ENCODE assay signal across 11 cellular contexts in genomic region chr17:76508472-76508871, GRCh38. TPM values are rescaled to one million over a fixed set of nuclear protein-coding genes. Genes with fewer than 3 reads are reported as not detected.
DNase-seq lines count a peak whose midpoint lies in the region; ATAC-seq and TF ChIP-seq lines count a peak whose summit lies in the region.
"Not testable (repeated sequence)": the region's sequence is repeated elsewhere in the genome, so short reads cannot be mapped to it uniquely, and the experiment has no call there.
"Had no signal": no experiment of that assay in that cellular context is flagged by ENCODE, and none has a peak within 500 bp of the region (broad histone marks: within the 10 kb centered on the region; RNA-seq: fewer than 3 reads in every experiment).

No MANE protein-coding gene starts in this region.

- not testable (repeated sequence) for ATAC-seq in central memory CD8-positive, alpha-beta T cell (replicated peaks; ENCODE audit: extremely low read depth, poor library complexity, severe bottlenecking)

- not testable (repeated sequence) for DNase-seq in central memory CD8-positive, alpha-beta T cell (ENCODE audit: low spot score in 2 of 2)
- DNase-seq in osteoblast (ENCODE audit: insufficient read length, low spot score, missing footprints): peak; percentile 47

- H3K27ac Mint-ChIP-seq in activated naive CD4-positive, alpha-beta T cell treated with anti-CD3 and anti-CD28 coated beads, Interleukin-2, amount 50 U/mL, for 24 hours: peak overlapping the region; percentile 55
- peak overlapping the region; percentile 5 for H3K27ac Mint-ChIP-seq in central memory CD8-positive, alpha-beta T cell (ENCODE audit: low read depth)
- peak overlapping the region in 2 of 3 experiments; percentile 19 to 52 for H3K27ac Mint-ChIP-seq in nephron

- CTCF ChIA-PET in HEK293 (lab: Yijun Ruan, JAX): interaction anchor here (1.4 to 8.4 kb wide), 10 partner anchors 10 to 206 kb away, joined by 5 to 187 read pairs (median 20); partner anchors contain the start of gene AANAT

- H3K27me3 Mint-ChIP-seq in activated naive CD4-positive, alpha-beta T cell treated with anti-CD3 and anti-CD28 coated beads, Interleukin-2, amount 50 U/mL, for 24 hours; central memory CD8-positive, alpha-beta T cell: not testable (repeated sequence)
- peaks cover 19% of the 10 kb centered on the region for H3K27me3 Mint-ChIP-seq in nephron (ENCODE audit: low read depth)

- H2AFZ ChIP-seq in osteoblast (ENCODE audit: low read length): not testable (repeated sequence)

- not testable (repeated sequence) for H3K9me3 ChIP-seq in HEK293 (ENCODE audit: control insufficient read depth, insufficient read depth, low read depth, low read length); osteoblast (ENCODE audit: low read depth, low read length)

- not testable (repeated sequence) for TF ChIP-seq CTCF in HEK293 (tag by site-specific recombination; IDR thresholded peaks at IDR 0.05); nephron (IDR thresholded peaks at IDR 0.05; ENCODE audit: unreplicated experiment in 3 of 3); osteoblast (IDR thresholded peaks at IDR 0.05; ENCODE audit: extremely low read depth, low read depth, low read length)

- peaks cover 17% of the 10 kb centered on the region for H3K4me1 Mint-ChIP-seq in activated naive CD4-positive, alpha-beta T cell treated with anti-CD3 and anti-CD28 coated beads, Interleukin-2, amount 50 U/mL, for 24 hours
- H3K4me1 Mint-ChIP-seq in central memory CD8-positive, alpha-beta T cell: peaks cover 25% of the 10 kb centered on the region
- peaks cover 26% of the 10 kb centered on the region for H3K4me1 Mint-ChIP-seq in nephron

- POLR2A ChIA-PET in HEK293 (lab: Yijun Ruan, JAX): interaction anchor here (0.9 kb wide), 1 partner anchor 265 kb away, joined by 5 read pairs; no protein-coding TSS in a partner anchor

- not testable (repeated sequence) for H3K27me3 ChIP-seq in osteoblast (ENCODE audit: insufficient read depth, low read length)

- H3K36me3 ChIP-seq in HEK293 (ENCODE audit: control insufficient read depth in 2 of 2, insufficient read depth in 1 of 2, low read length in 2 of 2); osteoblast (ENCODE audit: insufficient read depth, low read length): not testable (repeated sequence)

- H3K4me3 Mint-ChIP-seq in activated naive CD4-positive, alpha-beta T cell treated with anti-CD3 and anti-CD28 coated beads, Interleukin-2, amount 50 U/mL, for 24 hours; central memory CD8-positive, alpha-beta T cell: not testable (repeated sequence)
- peak overlapping the region in 1 of 3 experiments; percentile 0 for H3K4me3 Mint-ChIP-seq in nephron

- not testable (repeated sequence) for H3K4me1 ChIP-seq in HEK293 (ENCODE audit: control insufficient read depth, insufficient read depth, low read length); osteoblast (ENCODE audit: insufficient read depth, low read length)

- not testable (repeated sequence) for H3K4me2 ChIP-seq in osteoblast (ENCODE audit: insufficient read depth, low read length)

- not testable (repeated sequence) for H3K79me2 ChIP-seq in osteoblast (ENCODE audit: insufficient read depth, low read length)

- not testable (repeated sequence) for H3K27ac ChIP-seq in HEK293 (ENCODE audit: extremely low read depth, low read depth, low read length); osteoblast (ENCODE audit: low read depth, low read length)

- H4K20me1 ChIP-seq in osteoblast (ENCODE audit: insufficient read depth, low read length): not testable (repeated sequence)

- H3K4me3 ChIP-seq in HEK293 (ENCODE audit: low read depth, low read length); osteoblast (ENCODE audit: insufficient read depth, low read length): not testable (repeated sequence)

- not testable (repeated sequence) for H3K36me3 Mint-ChIP-seq in activated naive CD4-positive, alpha-beta T cell treated with anti-CD3 and anti-CD28 coated beads, Interleukin-2, amount 50 U/mL, for 24 hours; central memory CD8-positive, alpha-beta T cell (ENCODE audit: insufficient read depth); nephron (ENCODE audit: low read depth)

- not testable (repeated sequence) for H3K9me3 Mint-ChIP-seq in activated naive CD4-positive, alpha-beta T cell treated with anti-CD3 and anti-CD28 coated beads, Interleukin-2, amount 50 U/mL, for 24 hours; central memory CD8-positive, alpha-beta T cell; nephron

TF ChIP-seq in HEK293, 187 proteins besides CTCF, POLR2A, EP300 and RAD21:
- peak; percentile 88 for TF ChIP-seq ZNF121 (tag by site-specific recombination; IDR thresholded peaks at IDR 0.05)

RNA-seq across cellular contexts. Expression of gene RHBDF2, which starts 7.2 kb away (rescaled TPM):
- 7.1 and 8.3 TPM in 2 replicates for total RNA-seq in osteoblast

RNA-seq across cellular contexts. Expression of gene CYGB, which starts 29.0 kb away (rescaled TPM):
- 39.1 and 74.0 TPM in 2 replicates for total RNA-seq in osteoblast
- total RNA-seq: Calu3; CD4-positive, alpha-beta memory T cell had no signal

RNA-seq across cellular contexts. Expression of gene PRCD, which starts 31.4 kb away (rescaled TPM):
- total RNA-seq in osteoblast: 4.0 and 5.3 TPM in 2 replicates
- total RNA-seq: Calu3; CD4-positive, alpha-beta memory T cell; H4; HFFc6 had no signal

RNA-seq across cellular contexts. Expression of gene AANAT, which starts 41.1 kb away (rescaled TPM):
- not detected in 2 replicates for total RNA-seq in osteoblast
- total RNA-seq: Calu3; CD4-positive, alpha-beta memory T cell; Daoy; G401; H4 had no signal

RNA-seq across cellular contexts. Expression of gene UBE2O, which starts 55.5 kb away (rescaled TPM):
- total RNA-seq in osteoblast: 17.7 and 19.5 TPM in 2 replicates

Comparison
In these comparisons a context has a peak if more than half of its experiments do, and no peak if none do; other contexts are left out.
1. H3K27ac Mint-ChIP-seq: peak in every context shown above with its lines; median percentile 55 in activated naive CD4-positive, alpha-beta T cell treated with anti-CD3 and anti-CD28 coated beads, Interleukin-2, amount 50 U/mL, for 24 hours; 36 in nephron; 5 in central memory CD8-positive, alpha-beta T cell.